In the genomic region with DNA sequence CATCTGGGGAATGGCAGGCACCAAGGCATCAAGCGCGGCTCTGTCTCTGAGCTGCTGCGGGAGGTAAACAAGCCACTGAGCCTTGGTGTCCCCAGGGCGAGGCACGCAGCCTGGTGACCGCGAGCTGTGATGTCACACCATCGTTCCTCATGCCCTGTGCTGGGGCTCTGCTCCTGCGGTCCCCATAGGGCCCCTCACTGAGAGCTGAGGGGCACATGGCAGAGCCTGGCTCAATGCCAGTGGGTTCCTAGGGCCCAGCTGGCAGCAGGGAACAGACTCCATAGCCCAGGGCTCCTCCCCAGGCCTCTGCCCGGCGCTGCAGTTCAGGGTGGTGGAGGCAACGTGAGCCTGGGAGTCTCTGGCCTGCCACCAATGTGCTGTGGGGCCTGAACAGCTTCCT, we compare ENCODE assay signal across 14 cellular contexts. TPM values are rescaled to one million over a fixed set of nuclear protein-coding genes. Genes with fewer than 3 reads are reported as not detected.
DNase-seq lines count a peak whose midpoint lies in the region; ATAC-seq and TF ChIP-seq lines count a peak whose summit lies in the region.
"Had no signal": no experiment of that assay in that cellular context is flagged by ENCODE, and none has a peak within 500 bp of the region (broad histone marks: within the 10 kb centered on the region; RNA-seq: fewer than 3 reads in every experiment).

No MANE protein-coding gene starts in this region.

- H3K27ac Mint-ChIP-seq in activated naive CD4-positive, alpha-beta T cell treated with anti-CD3 and anti-CD28 coated beads for 36 hours, result no peak overlapping the region
- H3K27ac Mint-ChIP-seq: CD4-positive, CD25-positive, alpha-beta regulatory T cell had no signal

- peaks cover 8% of the 10 kb centered on the region for H3K36me3 Mint-ChIP-seq in activated naive CD4-positive, alpha-beta T cell treated with anti-CD3 and anti-CD28 coated beads for 36 hours (ENCODE audit: low read depth)

- TF ChIP-seq CTCF in heart right ventricle (IDR thresholded peaks at IDR 0.05), result no peak
- TF ChIP-seq CTCF in VCaP (conservative IDR thresholded peaks at IDR 0.05), result no peak

- H3K27me3 ChIP-seq in heart right ventricle, result no peaks in the 10 kb centered on the region
- H3K27me3 ChIP-seq: MG63 had no signal

- DNase-seq in DMS 273 (lab: John Stamatoyannopoulos, UW; ENCODE audit: unreplicated experiment), result peak; percentile 61
- DNase-seq in DMS 273 treated with DMSO at 0.1 percent for 48 hours (lab: John Stamatoyannopoulos, UW), result no peak
- DNase-seq in Right ventricle myocardium inferior (ENCODE audit: missing footprints), result peak; percentile 65
- DNase-seq in heart right ventricle, result no peak
- no peak for DNase-seq in SKM-1 (lab: John Stamatoyannopoulos, UW; ENCODE audit: unreplicated experiment)
- no peak for DNase-seq in retina
- DNase-seq in activated naive CD4-positive, alpha-beta T cell treated with anti-CD3 and anti-CD28 coated beads for 36 hours, result no peak
- DNase-seq: CD4-positive, CD25-positive, alpha-beta regulatory T cell; NCI-H1092 treated with DMSO at 0.1 percent for 48 hours; NCI-H526; T-helper 1 cell had no signal

- H3K4me3 Mint-ChIP-seq in activated naive CD4-positive, alpha-beta T cell treated with anti-CD3 and anti-CD28 coated beads for 36 hours, result no peak overlapping the region
- H3K4me3 Mint-ChIP-seq: CD4-positive, CD25-positive, alpha-beta regulatory T cell had no signal

- no peaks in the 10 kb centered on the region for H3K27me3 Mint-ChIP-seq in activated naive CD4-positive, alpha-beta T cell treated with anti-CD3 and anti-CD28 coated beads for 36 hours (ENCODE audit: low read depth)
- H3K27me3 Mint-ChIP-seq: CD4-positive, CD25-positive, alpha-beta regulatory T cell had no signal

- CTCF ChIA-PET in activated naive CD4-positive, alpha-beta T cell treated with anti-CD3 and anti-CD28 coated beads for 36 hours (lab: Charles Lee), result no interaction called here

- H3K4me1 Mint-ChIP-seq in activated naive CD4-positive, alpha-beta T cell treated with anti-CD3 and anti-CD28 coated beads for 36 hours (ENCODE audit: low read depth), result no peaks in the 10 kb centered on the region

- no peak for ATAC-seq in Right ventricle myocardium inferior
- ATAC-seq in heart right ventricle, result no peak
- ATAC-seq: HepG2 had no signal

- H3K27ac ChIP-seq in heart right ventricle (no peak overlapping the region), VCaP (peak overlapping the region; percentile 48; the same call in 1 of the 2 replicates)

- no peaks in the 10 kb centered on the region for H3K9me3 Mint-ChIP-seq in activated naive CD4-positive, alpha-beta T cell treated with anti-CD3 and anti-CD28 coated beads for 36 hours
- H3K9me3 Mint-ChIP-seq: CD4-positive, CD25-positive, alpha-beta regulatory T cell had no signal

- H3K9me3 ChIP-seq in heart right ventricle, result no peaks in the 10 kb centered on the region
- H3K9me3 ChIP-seq: MG63 had no signal

- WGBS in heart right ventricle, 2 donors, result 89 to 91% methylated on average over 12 of the region's 12 CpGs

- peaks cover 0 to 88% (median 0%) of the 10 kb centered on the region in 9 donors for H3K36me3 ChIP-seq in heart right ventricle

- intact Hi-C loops in Right ventricle myocardium inferior (cut with DNase I) (no loop called here), heart right ventricle (cut with DNase I) (no loop called here)
- intact Hi-C loops in activated naive CD4-positive, alpha-beta T cell treated with anti-CD3 and anti-CD28 coated beads for 36 hours (cut with micrococcal nuclease), result no loop called here

- H3K4me3 ChIP-seq in heart right ventricle, result no peak overlapping the region
- H3K4me3 ChIP-seq: MG63 had no signal

- H3K4me1 ChIP-seq in heart right ventricle, result peaks cover 2 to 27% (median 15%) of the 10 kb centered on the region in 9 donors

RNA-seq across cellular contexts. Expression of gene CHGA, which starts 22.6 kb away (rescaled TPM):
- total RNA-seq in Right ventricle myocardium inferior (not detected), heart right ventricle (not detected)
- under 1 TPM in 1 of 2 donors, not detected in 1; 0.14 TPM for polyA plus RNA-seq in heart right ventricle
- not detected for total RNA-seq in activated naive CD4-positive, alpha-beta T cell treated with anti-CD3 and anti-CD28 coated beads for 36 hours
- total RNA-seq: CD4-positive, CD25-positive, alpha-beta regulatory T cell; HepG2 had no signal
- polyA plus RNA-seq: HepG2 had no signal

Comparison
In these comparisons a context has a peak if more than half of its experiments do, and no peak if none do; other contexts are left out.
1. DNase-seq: peak in DMS 273 (single experiment) and Right ventricle myocardium inferior (single experiment); none in DMS 273 treated with DMSO at 0.1 percent for 48 hours (single experiment), heart right ventricle (0 of 2), SKM-1 (single experiment), retina (single experiment) and activated naive CD4-positive, alpha-beta T cell treated with anti-CD3 and anti-CD28 coated beads for 36 hours (single experiment).